Comparison of ENCODE assay signal across 9 cellular contexts in the genomic region with DNA sequence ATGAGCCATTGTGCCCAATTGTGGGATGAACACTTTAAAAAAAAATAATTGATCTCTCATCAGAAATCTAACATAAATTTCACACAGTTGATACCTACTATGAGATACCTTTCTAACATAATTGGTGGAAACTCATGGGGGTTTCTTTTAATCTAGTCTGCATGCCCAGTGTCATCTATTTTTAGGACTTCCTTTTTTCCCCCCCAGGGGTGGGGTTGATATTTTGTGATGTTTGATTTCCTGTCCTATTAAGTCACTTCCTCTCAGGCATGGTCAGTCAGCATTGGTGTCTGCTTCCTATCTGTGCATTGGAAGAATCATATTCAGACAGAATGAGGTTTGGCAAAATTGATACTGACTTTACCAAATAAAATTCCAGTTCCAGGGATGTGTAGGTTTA. TPM values are rescaled to one million over a fixed set of nuclear protein-coding genes. Genes with fewer than 3 reads are reported as not detected.
DNase-seq lines count a peak whose midpoint lies in the region; ATAC-seq and TF ChIP-seq lines count a peak whose summit lies in the region.
"Had no signal": no experiment of that assay in that cellular context is flagged by ENCODE, and none has a peak within 500 bp of the region (broad histone marks: within the 10 kb centered on the region; RNA-seq: fewer than 3 reads in every experiment).

No MANE protein-coding gene starts in this region.

- H3K27me3 Mint-ChIP-seq in MCF 10A (ENCODE audit: insufficient read depth, unreplicated experiment) = no peaks in the 10 kb centered on the region

- no peak overlapping the region for H3K4me3 Mint-ChIP-seq in MCF 10A (ENCODE audit: unreplicated experiment)

- H3K27ac Mint-ChIP-seq in MCF 10A (ENCODE audit: low read depth, unreplicated experiment) = peak overlapping the region; percentile 94

- in situ Hi-C loops in gastrocnemius medialis (cut with MboI; ENCODE audit: low sequenced_read_pairs in 4 of 4) = no loop called here

- no peaks in the 10 kb centered on the region for H3K36me3 ChIP-seq in gastrocnemius medialis

- DNase-seq in NOMO-1 treated with DMSO at 0.1 percent for 48 hours (lab: John Stamatoyannopoulos, UW; ENCODE audit: unreplicated experiment) (peak; percentile 90), MCF 10A (ENCODE audit: unreplicated experiment) (no peak), gastrocnemius medialis (no peak), NCI-H146 (lab: John Stamatoyannopoulos, UW) (no peak), NCI-H2107 (lab: John Stamatoyannopoulos, UW) (no peak), NCI-H2107 treated with DMSO at 0.1 percent for 48 hours (lab: John Stamatoyannopoulos, UW; ENCODE audit: unreplicated experiment) (no peak)
- DNase-seq: stimulated activated naive CD4-positive, alpha-beta T cell had no signal

- POLR2A ChIA-PET in MCF 10A (lab: Yijun Ruan, JAX) = interaction anchor here (1.0 to 19.5 kb wide), 4 partner anchors 9 to 116 kb away, joined by 3 to 633 read pairs (median 47); a partner anchor contains a TSS

- peaks cover 36% of the 10 kb centered on the region for H3K4me1 Mint-ChIP-seq in MCF 10A (ENCODE audit: insufficient read depth, unreplicated experiment)

- BruUV-seq in MCF 10A (replicated peaks; lab: Mats Ljungman, UMichigan) = no TSS peak

- H3K4me1 ChIP-seq in gastrocnemius medialis = peaks cover 92 to 95% of the 10 kb centered on the region in 2 donors

- TF ChIP-seq CTCF in MCF 10A (IDR thresholded peaks at IDR 0.05; ENCODE audit: unreplicated experiment) (no peak), gastrocnemius medialis (IDR thresholded peaks at IDR 0.05 in 4 of 5, conservative IDR thresholded peaks at IDR 0.05 in 1 of 5) (no peak)

- TF ChIP-seq POLR2A in gastrocnemius medialis (IDR thresholded peaks at IDR 0.05) = no peak

- no peaks in the 10 kb centered on the region for H3K27me3 ChIP-seq in gastrocnemius medialis

- H3K9me3 ChIP-seq in gastrocnemius medialis = no peaks in the 10 kb centered on the region

- CTCF ChIA-PET in MCF 10A (lab: Yijun Ruan, JAX) = interaction anchor here (2.0 kb wide), 1 partner anchor 10 kb away, joined by 7 read pairs; no protein-coding TSS in a partner anchor

- intact Hi-C loops in MCF 10A (cut with micrococcal nuclease) = no loop called here
- intact Hi-C loops in gastrocnemius medialis (cut with DNase I; ENCODE audit: low total_unique reads) = no loop called here

- H3K27ac ChIP-seq in gastrocnemius medialis = peak overlapping the region; percentile 55 to 90 (median 86)

- peaks cover 21% of the 10 kb centered on the region for H3K36me3 Mint-ChIP-seq in MCF 10A (ENCODE audit: insufficient read depth, unreplicated experiment)

- H3K4me3 ChIP-seq in GM08714 (ENCODE audit: low read length) = peak overlapping the region; percentile 26; the same call in 1 of the 2 replicates
- H3K4me3 ChIP-seq in gastrocnemius medialis = no peak overlapping the region

- no peaks in the 10 kb centered on the region for H3K9me3 Mint-ChIP-seq in MCF 10A (ENCODE audit: unreplicated experiment)

- no peak for ATAC-seq in gastrocnemius medialis
- no peak for ATAC-seq in GM18517 (IDR thresholded peaks at IDR 0.05; ENCODE audit: unreplicated experiment)

RNA-seq across cellular contexts. Expression of a gene that starts 21.5 kb away (rescaled TPM):
- total RNA-seq in MCF 10A (2022) (66.4 and 69.6 TPM in 2 replicates), gastrocnemius medialis (10 to 100 TPM; 45.3 to 58.6 (median 57.4) TPM)

RNA-seq across cellular contexts. Expression of a gene that starts 47.5 kb away (rescaled TPM):
- total RNA-seq in MCF 10A (2022) = 0.29 and 0.58 TPM in 2 replicates
- under 1 TPM; 0.31 to 0.67 (median 0.44) TPM for total RNA-seq in gastrocnemius medialis
